ENCODE assay signal across 1 cellular context in genomic region chr3:120285508-120285841, GRCh38.
TF ChIP-seq lines count a peak whose summit lies in the region.

No MANE protein-coding gene starts in this region.

TF ChIP-seq in H1, 55 proteins besides CTCF, POLR2A, EP300 and RAD21 (continued from another document):
- no peak for TF ChIP-seq CTBP2 (IDR thresholded peaks at IDR 0.05; ENCODE audit: borderline replicate concordance, insufficient read depth, insufficient read length, low read length)
- TF ChIP-seq YY1 (IDR thresholded peaks at IDR 0.05; ENCODE audit: low read depth, low read length), result no peak
- TF ChIP-seq EZH2 (IDR thresholded peaks at IDR 0.05; ENCODE audit: low read depth, low read length, severe bottlenecking), result no peak
- TF ChIP-seq, protein P1, sequence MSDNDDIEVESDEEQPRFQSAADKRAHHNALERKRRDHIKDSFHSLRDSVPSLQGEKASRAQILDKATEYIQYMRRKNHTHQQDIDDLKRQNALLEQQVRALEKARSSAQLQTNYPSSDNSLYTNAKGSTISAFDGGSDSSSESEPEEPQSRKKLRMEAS (IDR thresholded peaks at IDR 0.05), result no peak
- TF ChIP-seq, protein P2, sequence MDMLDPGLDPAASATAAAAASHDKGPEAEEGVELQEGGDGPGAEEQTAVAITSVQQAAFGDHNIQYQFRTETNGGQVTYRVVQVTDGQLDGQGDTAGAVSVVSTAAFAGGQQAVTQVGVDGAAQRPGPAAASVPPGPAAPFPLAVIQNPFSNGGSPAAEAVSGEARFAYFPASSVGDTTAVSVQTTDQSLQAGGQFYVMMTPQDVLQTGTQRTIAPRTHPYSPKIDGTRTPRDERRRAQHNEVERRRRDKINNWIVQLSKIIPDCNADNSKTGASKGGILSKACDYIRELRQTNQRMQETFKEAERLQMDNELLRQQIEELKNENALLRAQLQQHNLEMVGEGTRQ (IDR thresholded peaks at IDR 0.05; ENCODE audit: low read length), result no peak
- no peak for TF ChIP-seq HDAC6 (IDR thresholded peaks at IDR 0.05; ENCODE audit: low read depth, low read length)
